ENCODE assay signal across 27 cellular contexts in the genomic region with DNA sequence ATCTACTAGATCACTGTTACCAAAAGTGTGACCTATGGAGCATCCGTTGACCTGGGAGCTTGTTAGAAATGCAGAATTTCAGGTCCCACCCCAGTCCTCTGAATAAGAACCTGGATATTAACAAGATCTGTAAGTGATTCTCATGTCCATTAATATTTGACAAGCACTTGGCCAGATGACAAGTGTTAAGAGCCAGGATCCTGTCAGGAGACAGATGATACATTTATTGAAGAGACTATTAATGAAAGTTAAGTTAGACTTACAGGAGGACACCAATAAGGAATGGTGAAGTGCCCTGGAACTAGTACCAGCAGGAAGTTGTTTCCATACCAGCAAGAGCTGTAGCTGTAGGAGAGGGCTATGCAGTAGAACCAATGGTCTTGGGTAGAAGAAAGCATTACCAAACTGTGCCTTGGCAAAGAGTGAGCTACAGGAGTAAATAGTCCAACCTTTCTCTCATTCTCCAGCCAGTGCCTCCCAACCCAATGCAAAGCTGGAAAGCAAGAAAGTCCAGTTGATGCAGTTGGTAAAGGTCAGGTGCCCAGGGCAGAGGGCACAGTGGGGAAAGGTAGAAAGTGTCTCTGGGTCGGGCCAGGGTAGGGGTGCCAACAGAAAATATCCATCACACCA.
"Had no signal": no experiment of that assay in that cellular context is flagged by ENCODE, and none has a peak within 500 bp of the region (broad histone marks: within the 10 kb centered on the region; RNA-seq: fewer than 3 reads in every experiment).

No MANE protein-coding gene starts in this region.

- DNase-seq: activated CD4-positive, alpha-beta T cell treated with anti-CD3 and anti-CD28 coated beads for 4 hours; activated CD4-positive, alpha-beta T cell treated with anti-CD3 and anti-CD28 coated beads, Interleukin-2, amount 50 U/mL, for 48 hours; activated CD8-positive, alpha-beta memory T cell treated with anti-CD3 and anti-CD28 coated beads for 24 hours; activated effector memory CD4-positive, alpha-beta T cell treated with anti-CD3 and anti-CD28 coated beads, Interleukin-2, amount 50 U/mL, for 16 hours; activated naive CD4-positive, alpha-beta T cell treated with anti-CD3 and anti-CD28 coated beads for 36 hours; activated naive CD8-positive, alpha-beta T cell treated with anti-CD3 and anti-CD28 coated beads for 36 hours; activated T-cell treated with anti-CD3 and anti-CD28 coated beads, Interleukin-2, amount 50 U/mL, for 1 hour; adrenal gland; aorta; cerebellar nuclear complex; colonic mucosa; effector CD8-positive, alpha-beta T cell; esophagus squamous epithelium; mammary epithelial cell; naive B cell; nucleus accumbens; pancreas; sigmoid colon; stimulated activated CD4-positive, alpha-beta T cell treated with anti-CD3 and anti-CD28 coated beads, Interleukin-1b, Interleukin-23, amount 100 ng/mL, for 48 hours; stimulated activated CD4-positive, alpha-beta T cell treated with anti-CD3 and anti-CD28 coated beads, Interleukin-4, amount 100 ng/mL, for 4 hours; stimulated activated CD8-positive, alpha-beta memory T cell treated with anti-CD3 and anti-CD28 coated beads, Interleukin-4, amount 100 ng/mL, for 48 hours; T-helper 1 cell had no signal

- H3K4me3 ChIP-seq: adrenal gland, cardiac muscle cell, colonic mucosa, esophagus squamous epithelium, pancreas, prostate gland, sigmoid colon, smooth muscle cell, tibial nerve had no signal

- ATAC-seq: pancreas; stimulated activated memory B cell treated with anti-CD40 and anti-IgM and Interleukin-4, amounts not matched to agents 10 μg/mL and 1 μg/mL and 100 μg/mL, for 72 hours had no signal
